In the genomic region with DNA sequence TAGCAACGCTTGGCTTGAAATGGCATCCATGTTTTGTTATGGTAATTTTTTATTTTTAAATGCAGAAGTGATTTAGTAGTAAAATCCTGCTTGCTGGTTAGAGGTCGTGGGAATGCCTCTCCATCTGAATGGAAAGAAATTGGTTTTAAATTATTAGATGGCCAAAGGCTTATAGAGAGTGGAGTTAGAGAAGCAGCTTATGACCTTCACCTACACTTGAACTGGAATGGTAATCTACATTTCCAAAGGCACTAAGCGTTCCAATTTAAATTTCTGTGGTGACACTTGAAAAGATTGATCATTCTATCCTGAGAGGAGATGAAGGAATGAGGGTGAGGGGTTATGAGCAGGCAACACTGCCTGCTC, we compare ENCODE assay signal across 21 cellular contexts.
DNase-seq lines count a peak whose midpoint lies in the region; ATAC-seq and TF ChIP-seq lines count a peak whose summit lies in the region.
"Had no signal": no experiment of that assay in that cellular context is flagged by ENCODE, and none has a peak within 500 bp of the region (broad histone marks: within the 10 kb centered on the region; RNA-seq: fewer than 3 reads in every experiment).

No MANE protein-coding gene starts in this region.

- H4K20me1 ChIP-seq in GM23248 (ENCODE audit: insufficient read depth) (no peaks in the 10 kb centered on the region), neural progenitor cell (ENCODE audit: low read depth) (no peaks in the 10 kb centered on the region)

- intact Hi-C loops in Right ventricle myocardium inferior (cut with DNase I): no loop called here

- DNase-seq in GM23248 (no peak), SK-N-MC (ENCODE audit: low read depth, low spot score) (no peak), iPS DF 4.7 (ENCODE audit: extremely low read depth, low spot score) (peak; percentile 89), neural progenitor cell (ENCODE audit: low spot score) (no peak), activated gamma-delta T cell treated with Interleukin-2 at 50 U/mL for 16 hours (no peak), Right ventricle myocardium inferior (ENCODE audit: missing footprints) (no peak), NCI-H526 treated with DMSO at 0.1 percent for 48 hours (lab: John Stamatoyannopoulos, UW) (no peak)
- DNase-seq: ACHN, DMS79 treated with DMSO at 0.1 percent for 48 hours, HCEC 1CT, MM.1S, NCI-H1092, NCI-H1436 treated with DMSO at 0.1 percent for 48 hours, NCI-H2081, NCI-H2171 treated with DMSO at 0.1 percent for 48 hours, NCI-H446 treated with DMSO at 0.1 percent for 48 hours, NCI-H748 treated with DMSO at 0.1 percent for 48 hours, PC-3, RPMI8226, SIG-M5 had no signal

- H3K79me2 ChIP-seq in GM23248 (ENCODE audit: insufficient read depth): no peaks in the 10 kb centered on the region
- H3K79me2 ChIP-seq in neural progenitor cell (ENCODE audit: low read depth): no peaks in the 10 kb centered on the region

- H3K36me3 ChIP-seq in GM23248 (ENCODE audit: low read depth): no peaks in the 10 kb centered on the region
- H3K36me3 ChIP-seq in SK-N-MC (ENCODE audit: insufficient read depth, low read length): no peaks in the 10 kb centered on the region
- no peaks in the 10 kb centered on the region for H3K36me3 ChIP-seq in neural progenitor cell

- no peak overlapping the region for H3K4me3 Mint-ChIP-seq in neural progenitor cell
- H3K4me3 Mint-ChIP-seq: CD14-positive monocyte had no signal

- no peak overlapping the region for H3K27ac ChIP-seq in GM23248
- peak overlapping the region; percentile 94 for H3K27ac ChIP-seq in SK-N-MC
- H3K27ac ChIP-seq in neural progenitor cell: no peak overlapping the region

- H3F3A ChIP-seq in GM23248 (ENCODE audit: insufficient read depth) (no peaks in the 10 kb centered on the region), neural progenitor cell (ENCODE audit: low read depth) (peaks cover 13% of the 10 kb centered on the region)

- WGBS in GM23248 (ENCODE audit: low coverage in 1 of 2, low lambda C conversion rate in 2 of 2, missing lambda C conversion rate in 2 of 2), 2 experiments: 75 to 84% methylated on average over 3 of the region's 3 CpGs

- H3K4me1 ChIP-seq in GM23248 (ENCODE audit: insufficient read depth) (peaks cover 5% of the 10 kb centered on the region; the same call in 1 of the 2 replicates), neural progenitor cell (peaks cover 16% of the 10 kb centered on the region)

- 0 out of 2 replicates have a peak overlapping the region, but pooled peaks have one; percentile 77 for H2AFZ ChIP-seq in GM23248
- no peak overlapping the region for H2AFZ ChIP-seq in neural progenitor cell (replicated peaks)

- H3K4me2 ChIP-seq in GM23248 (ENCODE audit: unreplicated experiment) (no peak overlapping the region), neural progenitor cell (peak overlapping the region; percentile 64)

- H3K4me3 ChIP-seq in GM23248 (no peak overlapping the region), SK-N-MC (peak overlapping the region; percentile 53), neural progenitor cell (no peak overlapping the region)

- H3K9ac ChIP-seq in GM23248: no peak overlapping the region
- no peak overlapping the region for H3K9ac ChIP-seq in SK-N-MC (ENCODE audit: insufficient read length)
- H3K9ac ChIP-seq in neural progenitor cell: no peak overlapping the region

- H3K9me2 ChIP-seq in GM23248 (ENCODE audit: insufficient read depth): no peaks in the 10 kb centered on the region

- peaks cover 23% of the 10 kb centered on the region for H3K9me3 Mint-ChIP-seq in neural progenitor cell

- H3K27me3 ChIP-seq in GM23248 (replicated peaks; ENCODE audit: insufficient read depth): no peaks in the 10 kb centered on the region
- peaks cover 7% of the 10 kb centered on the region for H3K27me3 ChIP-seq in neural progenitor cell

- H3K36me3 Mint-ChIP-seq in neural progenitor cell: no peaks in the 10 kb centered on the region
- H3K36me3 Mint-ChIP-seq: CD14-positive monocyte had no signal

- H3K9me3 ChIP-seq in GM23248 (ENCODE audit: low read depth) (no peaks in the 10 kb centered on the region), SK-N-MC (ENCODE audit: low read depth, low read length) (no peaks in the 10 kb centered on the region), neural progenitor cell (ENCODE audit: low read depth) (no peaks in the 10 kb centered on the region)

- no peak for TF ChIP-seq CTCF in neural progenitor cell (IDR thresholded peaks at IDR 0.05)

- no peak for ATAC-seq in Right ventricle myocardium inferior
- ATAC-seq: PC-3 had no signal

- no peak overlapping the region for H3K27ac Mint-ChIP-seq in neural progenitor cell
- H3K27ac Mint-ChIP-seq: CD14-positive monocyte had no signal

- peaks cover 8% of the 10 kb centered on the region for H3K27me3 Mint-ChIP-seq in neural progenitor cell (ENCODE audit: insufficient read depth, low read depth)

- H3K4me1 Mint-ChIP-seq in neural progenitor cell: peaks cover 5% of the 10 kb centered on the region

- in situ Hi-C loops in GM23248 (cut with MboI): no loop called here
